In the genomic region with DNA sequence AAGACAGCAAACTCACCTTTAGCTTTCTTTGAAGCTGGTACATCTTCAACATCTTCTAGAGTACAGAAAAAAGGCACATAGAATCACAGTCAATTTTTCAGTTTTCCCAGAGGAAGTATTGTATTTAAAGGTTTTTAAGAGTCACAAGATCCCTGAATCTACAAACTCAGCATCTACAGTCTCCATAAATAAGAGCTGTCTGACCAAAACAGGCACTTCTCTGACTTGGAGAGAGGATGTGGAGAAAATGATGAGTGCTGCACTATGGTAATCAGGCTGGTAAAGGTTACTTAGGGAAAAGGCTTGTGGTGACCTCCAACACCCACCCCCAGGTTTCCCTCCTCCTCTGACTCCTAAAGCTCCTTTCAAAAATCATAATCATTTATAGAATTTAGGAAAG, we compare ENCODE assay signal across 7 cellular contexts.
"Had no signal": no experiment of that assay in that cellular context is flagged by ENCODE, and none has a peak within 500 bp of the region (broad histone marks: within the 10 kb centered on the region; RNA-seq: fewer than 3 reads in every experiment).

No MANE protein-coding gene starts in this region.

- DNase-seq: IMR-90, KBM-7, KG1 had no signal

- H3K4me2 ChIP-seq: KMS-11 had no signal

- H3K27ac ChIP-seq: HL-60, KMS-11 had no signal

- H3K9ac ChIP-seq: KMS-11 had no signal

- ATAC-seq: HepG2, K562 had no signal

- H3K4me3 ChIP-seq: K562 had no signal
